Comparison of ENCODE assay signal across 9 cellular contexts in the genomic region with DNA sequence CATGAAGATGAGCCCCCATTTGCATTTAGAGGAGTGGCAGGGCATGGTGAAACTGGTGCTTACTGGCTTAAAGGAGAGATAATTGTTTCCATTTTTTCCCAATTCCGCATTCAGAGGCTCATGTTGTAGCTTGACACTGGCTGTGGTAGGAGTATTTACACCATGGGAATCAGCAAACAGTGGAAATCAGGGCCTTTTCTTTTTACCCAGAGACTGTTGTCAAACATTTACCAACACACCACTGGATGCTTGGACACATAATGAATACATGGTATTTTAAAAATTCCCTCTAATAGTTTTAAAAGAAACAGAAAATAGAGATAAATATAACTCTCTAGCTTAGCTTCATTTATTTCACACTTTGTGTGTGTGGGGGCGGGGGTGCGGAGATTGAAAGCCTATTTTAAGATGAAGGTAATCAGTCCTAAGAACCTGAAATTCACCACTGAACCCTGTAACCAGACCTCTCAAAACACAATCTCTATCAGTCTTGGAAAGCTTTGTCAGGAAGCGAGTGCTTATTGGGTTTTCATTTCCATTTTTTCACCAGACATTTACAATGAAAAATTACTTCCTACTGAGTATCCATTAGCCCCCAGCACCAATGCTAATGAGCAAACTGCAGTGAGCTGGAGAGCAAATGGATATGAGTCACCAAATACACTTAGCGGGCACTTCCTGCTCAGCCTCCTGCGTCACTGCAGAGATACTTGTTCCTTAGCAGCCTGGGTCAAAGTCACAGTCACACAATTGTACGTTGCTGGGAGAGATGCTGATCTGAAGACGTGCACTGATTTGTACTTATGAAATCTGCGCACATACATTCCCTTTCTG.
A peak's percentile ranks its signal among the peaks of the same experiment; 100 is the strongest.
DNase-seq lines count a peak whose midpoint lies in the region; ATAC-seq, FAIRE-seq and TF ChIP-seq lines count a peak whose summit lies in the region.
"Had no signal": no experiment of that assay in that cellular context is flagged by ENCODE, and none has a peak within 500 bp of the region (broad histone marks: within the 10 kb centered on the region; RNA-seq: fewer than 3 reads in every experiment).

No MANE protein-coding gene starts in this region.

- intact Hi-C loops in mammary epithelial cell (cut with micrococcal nuclease), result no loop called here

- no TSS peak for BruUV-seq in mammary epithelial cell (replicated peaks; lab: Mats Ljungman, UMichigan)

- no peak for FAIRE-seq in A549 (lab: Jason Lieb, UNC)

- no peaks in the 10 kb centered on the region for H3K9me3 ChIP-seq in A549
- no peaks in the 10 kb centered on the region for H3K9me3 ChIP-seq in mammary epithelial cell (replicated peaks; ENCODE audit: insufficient read depth, low read length)
- no peaks in the 10 kb centered on the region for H3K9me3 ChIP-seq in mesodermal cell (ENCODE audit: control insufficient read depth, low read length)

- H3K4me1 ChIP-seq in A549 (peaks cover 20% of the 10 kb centered on the region), mammary epithelial cell (ENCODE audit: insufficient read depth, low read length) (peaks cover 14% of the 10 kb centered on the region), mesodermal cell (ENCODE audit: control insufficient read depth, insufficient read depth, low read length, poor library complexity, severe bottlenecking) (peaks cover 7% of the 10 kb centered on the region)

- H3K4me1 Mint-ChIP-seq in activated T-cell treated with anti-CD3 and anti-CD28 coated beads, Interleukin-2, amount 50 U/mL, for 4 hours (ENCODE audit: low read depth), result no peaks in the 10 kb centered on the region

- H3K4me3 Mint-ChIP-seq in activated T-cell treated with anti-CD3 and anti-CD28 coated beads, Interleukin-2, amount 50 U/mL, for 4 hours, result no peak overlapping the region
- H3K4me3 Mint-ChIP-seq: dendritic cell treated with granulocyte-macrophage colony-stimulating factor and Interleukin-4, amounts not matched to agents 40 ng/mL and 50 ng/mL, for 4 days had no signal

- no peak for TF ChIP-seq EP300 in A549 (IDR thresholded peaks at IDR 0.05)

- POLR2A ChIA-PET in A549 (lab: Yijun Ruan, JAX), result no interaction called here

- in situ Hi-C loops in mammary epithelial cell (cut with MboI; ENCODE audit: low sequenced_read_pairs in 2 of 2), result no loop called here

- H3K4me2 ChIP-seq in A549, result peak overlapping the region; percentile 67
- H3K4me2 ChIP-seq in mammary epithelial cell (ENCODE audit: insufficient read depth, low read depth, low read length), result no peak overlapping the region

- no peaks in the 10 kb centered on the region for H3K9me3 Mint-ChIP-seq in activated T-cell treated with anti-CD3 and anti-CD28 coated beads, Interleukin-2, amount 50 U/mL, for 4 hours

- CTCF ChIA-PET in A549 (lab: Yijun Ruan, JAX), result no interaction called here
- CTCF ChIA-PET in mammary epithelial cell (lab: Charles Lee; ENCODE audit: low non-redundant PET), result no interaction called here

- no peaks in the 10 kb centered on the region for H3K27me3 Mint-ChIP-seq in activated T-cell treated with anti-CD3 and anti-CD28 coated beads, Interleukin-2, amount 50 U/mL, for 4 hours (ENCODE audit: low read depth)
- H3K27me3 Mint-ChIP-seq: dendritic cell treated with granulocyte-macrophage colony-stimulating factor and Interleukin-4, amounts not matched to agents 40 ng/mL and 50 ng/mL, for 4 days had no signal

- TF ChIP-seq CTCF in A549 (IDR thresholded peaks at IDR 0.05), result no peak
- no peak for TF ChIP-seq CTCF in mammary epithelial cell (conservative IDR thresholded peaks at IDR 0.05 in 1 of 2, IDR thresholded peaks at IDR 0.05 in 1 of 2; ENCODE audit: extremely low read depth in 1 of 2, insufficient read depth in 1 of 2, low read depth in 1 of 2, low read length in 2 of 2)

- DNase-seq in A549 (ENCODE audit: low read depth in 1 of 2, low spot score in 1 of 2) (peak; percentile 21 to 93), NCI-H446 treated with DMSO at 0.1 percent for 48 hours (lab: John Stamatoyannopoulos, UW) (peak; percentile 41), mammary epithelial cell (peak; percentile 74)
- no peak for DNase-seq in central memory CD4-positive, alpha-beta T cell
- DNase-seq in activated T-cell treated with anti-CD3 and anti-CD28 coated beads, Interleukin-2, amount 50 U/mL, for 4 hours, result no peak

- dilution Hi-C loops in mammary epithelial cell (cut with HindIII; ENCODE audit: low sequenced_read_pairs), result no loop called here

- peak overlapping the region; percentile 69 for H2AFZ ChIP-seq in mammary epithelial cell (ENCODE audit: low read depth, low read length)

- H3K9ac ChIP-seq in mammary epithelial cell (ENCODE audit: insufficient read depth, low read length), result no peak overlapping the region

- no peaks in the 10 kb centered on the region for H3K36me3 Mint-ChIP-seq in activated T-cell treated with anti-CD3 and anti-CD28 coated beads, Interleukin-2, amount 50 U/mL, for 4 hours (ENCODE audit: insufficient read depth)

- H3K4me3 ChIP-seq in A549, result no peak overlapping the region
- H3K4me3 ChIP-seq in mammary epithelial cell (replicated peaks in 1 of 3; ENCODE audit: insufficient read depth in 1 of 3, low read depth in 2 of 3, low read length in 3 of 3), result no peak overlapping the region
- H3K4me3 ChIP-seq in mesodermal cell (ENCODE audit: extremely low read depth, insufficient read depth, low read length, poor library complexity, severe bottlenecking), result no peak overlapping the region

- TF ChIP-seq RAD21 in A549 (conservative IDR thresholded peaks at IDR 0.05 in 1 of 2, IDR thresholded peaks at IDR 0.05 in 1 of 2), result no peak

- no peaks in the 10 kb centered on the region for H4K20me1 ChIP-seq in mammary epithelial cell (ENCODE audit: insufficient read depth, low read length)

- peak overlapping the region; percentile 77 to 83 for H3K27ac ChIP-seq in A549
- H3K27ac ChIP-seq in mammary epithelial cell (ENCODE audit: insufficient read depth, low read depth, low read length), result peak overlapping the region; percentile 52
- H3K27ac ChIP-seq in mesodermal cell (ENCODE audit: low read depth, low read length, severe bottlenecking), result peak overlapping the region; percentile 82

- no peaks in the 10 kb centered on the region for H3K27me3 ChIP-seq in mammary epithelial cell (ENCODE audit: insufficient read depth, low read length)

- H3K36me3 ChIP-seq in mammary epithelial cell (ENCODE audit: insufficient read depth, low read length) (no peaks in the 10 kb centered on the region), mesodermal cell (ENCODE audit: control insufficient read depth, insufficient read depth, low read length) (no peaks in the 10 kb centered on the region)

- 0 out of 2 replicates have a peak, but pooled peaks have one; percentile 15 for TF ChIP-seq POLR2A in A549 (IDR thresholded peaks at IDR 0.05; ENCODE audit: low read length)

- 8% methylated on average over 9 of the region's 9 CpGs for WGBS in A549 (ENCODE audit: missing lambda C conversion rate)
- 47% methylated on average over 9 of the region's 9 CpGs for WGBS in mammary epithelial cell (ENCODE audit: low coverage, missing lambda C conversion rate)
- 44 to 49% methylated on average over 3 to 4 of the region's 9 CpGs for WGBS in mesodermal cell (ENCODE audit: insufficient coverage in 2 of 2), 2 experiments

- H3K79me2 ChIP-seq in mammary epithelial cell (ENCODE audit: insufficient read depth, low read length), result no peaks in the 10 kb centered on the region

- ATAC-seq in A549 (peak; percentile 99), GM18517 (IDR thresholded peaks at IDR 0.05; ENCODE audit: unreplicated experiment) (peak; percentile 80), HG03196 (IDR thresholded peaks at IDR 0.05; ENCODE audit: unreplicated experiment) (peak; percentile 91)
- ATAC-seq in activated T-cell treated with anti-CD3 and anti-CD28 coated beads, Interleukin-2, amount 50 U/mL, for 4 hours, result no peak

TF ChIP-seq in A549, 52 proteins besides CTCF, POLR2A, EP300 and RAD21:
- TF ChIP-seq, protein P1, sequence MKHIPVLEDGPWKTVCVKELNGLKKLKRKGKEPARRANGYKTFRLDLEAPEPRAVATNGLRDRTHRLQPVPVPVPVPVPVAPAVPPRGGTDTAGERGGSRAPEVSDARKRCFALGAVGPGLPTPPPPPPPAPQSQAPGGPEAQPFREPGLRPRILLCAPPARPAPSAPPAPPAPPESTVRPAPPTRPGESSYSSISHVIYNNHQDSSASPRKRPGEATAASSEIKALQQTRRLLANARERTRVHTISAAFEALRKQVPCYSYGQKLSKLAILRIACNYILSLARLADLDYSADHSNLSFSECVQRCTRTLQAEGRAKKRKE (CRISPR knock-in tag; IDR thresholded peaks at IDR 0.05; ENCODE audit: low read depth), result no peak
- TF ChIP-seq FOSL2 (IDR thresholded peaks at IDR 0.05), result peak; percentile 20; the same call in 1 of the 2 replicates
- TF ChIP-seq FOSL2 (CRISPR knock-in tag; IDR thresholded peaks at IDR 0.05), result peak; percentile 91
- TF ChIP-seq JUN (IDR thresholded peaks at IDR 0.05), result 0 out of 5 replicates have a peak, but pooled peaks of 1 of the 2 experiments have one; percentile 20
- peak; percentile 43; the same call in 1 of the 2 replicates for TF ChIP-seq JUNB (IDR thresholded peaks at IDR 0.05)

Comparison
In these comparisons a context has a peak if more than half of its experiments do, and no peak if none do; other contexts are left out.
1. ATAC-seq: peak in A549 (2 of 2), GM18517 (single experiment) and HG03196 (single experiment); none in activated T-cell treated with anti-CD3 and anti-CD28 coated beads, Interleukin-2, amount 50 U/mL, for 4 hours (0 of 2).
2. DNase-seq: peak in A549 (2 of 2), NCI-H446 treated with DMSO at 0.1 percent for 48 hours (single experiment) and mammary epithelial cell (single experiment); none in central memory CD4-positive, alpha-beta T cell (single experiment) and activated T-cell treated with anti-CD3 and anti-CD28 coated beads, Interleukin-2, amount 50 U/mL, for 4 hours (single experiment).
3. Peak in every context shown above with its lines, with median percentiles within 50 percentile points of each other: H3K27ac ChIP-seq.